11 cellular contexts compared by ENCODE assay signal in the genomic region with DNA sequence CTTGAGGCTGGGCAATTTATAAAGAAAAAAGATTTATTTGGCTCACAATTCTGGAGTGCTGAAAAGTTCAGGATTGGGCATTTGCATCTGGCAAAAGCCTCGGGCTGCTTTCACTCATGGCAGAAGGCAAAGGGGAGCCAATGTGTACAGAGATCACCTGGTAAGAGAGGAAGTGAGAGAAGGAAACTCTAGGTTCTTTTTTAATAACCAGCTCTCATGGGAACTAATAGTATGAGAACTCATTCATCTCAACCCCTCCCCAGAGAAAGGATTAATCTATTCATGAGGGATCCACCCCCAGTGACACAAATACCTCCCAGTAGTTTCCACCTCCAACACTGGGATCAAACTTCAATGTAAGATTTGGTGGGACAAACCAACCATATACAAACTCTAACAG.
DNase-seq lines count a peak whose midpoint lies in the region; ATAC-seq and TF ChIP-seq lines count a peak whose summit lies in the region.
"Had no signal": no experiment of that assay in that cellular context is flagged by ENCODE, and none has a peak within 500 bp of the region (broad histone marks: within the 10 kb centered on the region; RNA-seq: fewer than 3 reads in every experiment).

No MANE protein-coding gene starts in this region.

- TF ChIP-seq CTCF in endodermal cell (conservative IDR thresholded peaks at IDR 0.05), result no peak

- DNase-seq in endodermal cell (no peak), NCI-H1417 treated with DMSO at 0.1 percent for 48 hours (lab: John Stamatoyannopoulos, UW) (no peak), AG08395 (ENCODE audit: low spot score) (no peak)
- DNase-seq in NK-92 treated with Interleukin-12 subunit alpha and Interleukin-12 subunit beta, amount 100 ng/mL, for 24 hours (lab: John Stamatoyannopoulos, UW), result no peak
- no peak for DNase-seq in naive thymus-derived CD4-positive, alpha-beta T cell
- DNase-seq: cortex of kidney, DMS79 had no signal

- intact Hi-C loops in naive thymus-derived CD4-positive, alpha-beta T cell (cut with micrococcal nuclease), result no loop called here

- TF ChIP-seq POLR2A in GM18505 (IDR thresholded peaks at IDR 0.05; ENCODE audit: borderline replicate concordance, extremely low read depth, insufficient read depth, insufficient read length), result no peak

- CTCF ChIA-PET in naive thymus-derived CD4-positive, alpha-beta T cell (lab: Charles Lee), result no interaction called here

- no peaks in the 10 kb centered on the region for H3K9me3 ChIP-seq in endodermal cell (ENCODE audit: control insufficient read depth, low read length)
- H3K9me3 ChIP-seq in naive thymus-derived CD4-positive, alpha-beta T cell (ENCODE audit: control insufficient read depth in 2 of 3, low read length in 3 of 3), result no peaks in the 10 kb centered on the region
- H3K9me3 ChIP-seq: neutrophil had no signal

- POLR2A ChIA-PET in naive thymus-derived CD4-positive, alpha-beta T cell (lab: Charles Lee), result no interaction called here

- H3K4me1 ChIP-seq in endodermal cell (ENCODE audit: control insufficient read depth, insufficient read depth, low read length), result peaks cover 15% of the 10 kb centered on the region
- H3K4me1 ChIP-seq in naive thymus-derived CD4-positive, alpha-beta T cell (ENCODE audit: control insufficient read depth in 2 of 2, insufficient read depth in 2 of 2, low read length in 2 of 2), result no peaks in the 10 kb centered on the region

- peaks cover 18% of the 10 kb centered on the region for H3K9me3 Mint-ChIP-seq in endodermal cell
- H3K9me3 Mint-ChIP-seq in naive thymus-derived CD4-positive, alpha-beta T cell, result peaks cover 0 to 5% (median 0%) of the 10 kb centered on the region in 11 donors

- peaks cover 1% of the 10 kb centered on the region for H3K36me3 Mint-ChIP-seq in endodermal cell (ENCODE audit: low read depth)
- no peaks in the 10 kb centered on the region for H3K36me3 Mint-ChIP-seq in naive thymus-derived CD4-positive, alpha-beta T cell

- H3K27ac Mint-ChIP-seq in endodermal cell, result peak overlapping the region; percentile 32
- no peak overlapping the region for H3K27ac Mint-ChIP-seq in naive thymus-derived CD4-positive, alpha-beta T cell

- H3K27me3 Mint-ChIP-seq in endodermal cell (ENCODE audit: insufficient read depth), result peaks cover 20% of the 10 kb centered on the region
- peaks cover 2 to 50% (median 42%) of the 10 kb centered on the region in 5 donors for H3K27me3 Mint-ChIP-seq in naive thymus-derived CD4-positive, alpha-beta T cell

- H3K27me3 ChIP-seq in endodermal cell (ENCODE audit: control insufficient read depth, insufficient read depth, low read length, poor library complexity, severe bottlenecking), result peaks cover 38% of the 10 kb centered on the region
- H3K27me3 ChIP-seq in naive thymus-derived CD4-positive, alpha-beta T cell (ENCODE audit: control insufficient read depth in 2 of 2, insufficient read depth in 2 of 2, low read length in 2 of 2), result no peaks in the 10 kb centered on the region

- no peak overlapping the region for H3K9ac ChIP-seq in endodermal cell (ENCODE audit: extremely low read depth, low read length, poor library complexity, severe bottlenecking)

- no peaks in the 10 kb centered on the region for H3K36me3 ChIP-seq in endodermal cell (ENCODE audit: control insufficient read depth, insufficient read depth, low read length)
- H3K36me3 ChIP-seq in naive thymus-derived CD4-positive, alpha-beta T cell (ENCODE audit: control insufficient read depth in 2 of 3, insufficient read depth in 3 of 3, low read length in 3 of 3), result no peaks in the 10 kb centered on the region
- H3K36me3 ChIP-seq: neutrophil had no signal

- H3K27ac ChIP-seq in endodermal cell (ENCODE audit: low read depth, low read length), result no peak overlapping the region
- no peak overlapping the region for H3K27ac ChIP-seq in naive thymus-derived CD4-positive, alpha-beta T cell (ENCODE audit: low read depth, low read length)
- H3K27ac ChIP-seq: neutrophil had no signal

- H3K4me3 Mint-ChIP-seq in endodermal cell, result no peak overlapping the region
- no peak overlapping the region for H3K4me3 Mint-ChIP-seq in naive thymus-derived CD4-positive, alpha-beta T cell

- WGBS in endodermal cell (ENCODE audit: insufficient coverage in 1 of 2, insufficient read length in 1 of 2), 2 experiments, result 69% methylated on average over 1 of the region's 1 CpG; no CpG with 5 or more reads in 1 of the 2 experiments

- H3K4me3 ChIP-seq in endodermal cell (ENCODE audit: low read length), result no peak overlapping the region
- H3K4me3 ChIP-seq in naive thymus-derived CD4-positive, alpha-beta T cell (ENCODE audit: low read length), result no peak overlapping the region

- ATAC-seq in GM18505 (IDR thresholded peaks at IDR 0.05; ENCODE audit: unreplicated experiment) (peak; percentile 59), GM21423 (IDR thresholded peaks at IDR 0.05; ENCODE audit: unreplicated experiment) (peak; percentile 70), HG03066 (IDR thresholded peaks at IDR 0.05; ENCODE audit: low read depth, unreplicated experiment) (peak; percentile 55)
- no peak for ATAC-seq in naive thymus-derived CD4-positive, alpha-beta T cell

- peaks cover 62% of the 10 kb centered on the region for H3K4me1 Mint-ChIP-seq in endodermal cell
- no peaks in the 10 kb centered on the region for H3K4me1 Mint-ChIP-seq in naive thymus-derived CD4-positive, alpha-beta T cell
